8 cellular contexts compared by ENCODE assay signal in the genomic region with DNA sequence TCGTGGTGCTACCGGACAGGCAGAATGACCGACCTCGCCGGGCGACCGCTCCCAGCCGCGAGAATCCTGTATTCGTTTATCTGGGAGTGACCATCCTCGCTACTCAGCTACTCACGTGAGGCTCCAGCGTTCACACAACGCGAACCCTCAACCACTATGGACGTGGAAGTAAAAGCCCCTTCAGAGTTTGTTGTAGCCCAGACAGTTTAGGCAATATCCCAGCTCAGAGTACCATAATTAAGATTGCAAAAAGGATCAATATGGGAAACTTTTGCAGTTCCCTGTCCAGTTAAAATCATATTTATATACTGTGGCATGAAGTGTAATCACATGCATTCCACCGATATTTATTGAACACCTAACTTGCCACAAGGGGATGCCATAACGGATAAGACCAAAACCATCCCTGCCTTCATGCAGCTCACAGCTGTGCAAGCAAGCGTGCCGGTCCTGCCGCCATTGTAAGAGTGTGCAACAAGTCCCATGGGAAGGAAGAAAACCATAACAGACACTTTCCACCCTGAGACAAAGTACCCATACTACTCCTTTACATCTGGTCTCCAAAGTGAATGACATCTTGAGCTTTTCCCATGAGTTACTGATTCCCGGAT. TPM values are rescaled to one million over a fixed set of nuclear protein-coding genes. Genes with fewer than 3 reads are reported as not detected.
A peak's percentile ranks its signal among the peaks of the same experiment; 100 is the strongest.
DNase-seq lines count a peak whose midpoint lies in the region; ATAC-seq and TF ChIP-seq lines count a peak whose summit lies in the region.

No MANE protein-coding gene starts in this region.

- H3K4me3 ChIP-seq in endocrine pancreas (ENCODE audit: control insufficient read depth, insufficient read depth, low read length) (peak overlapping the region; percentile 75), neural progenitor cell (peak overlapping the region; percentile 54)

- H3K9ac ChIP-seq in endocrine pancreas (ENCODE audit: control insufficient read depth, insufficient read depth, low read length) (peak overlapping the region; percentile 86), neural progenitor cell (no peak overlapping the region)

- peak; percentile 16 for TF ChIP-seq CTCF in neural progenitor cell (IDR thresholded peaks at IDR 0.05)

- no peaks in the 10 kb centered on the region for H3K9me3 Mint-ChIP-seq in neural progenitor cell

- DNase-seq in DMS79 (lab: John Stamatoyannopoulos, UW) (peak; percentile 36), HS-27A (ENCODE audit: low read depth) (peak; percentile 46), SHP77 (lab: John Stamatoyannopoulos, UW) (peak; percentile 82), neural progenitor cell (ENCODE audit: low spot score) (peak; percentile 47), kidney glomerular epithelial cell (lab: John Stamatoyannopoulos, UW) (no peak), CD1c-positive myeloid dendritic cell (ENCODE audit: extremely low spot score) (no peak)

- ATAC-seq in GM18498 (IDR thresholded peaks at IDR 0.05; ENCODE audit: unreplicated experiment): no peak

- peaks cover 2% of the 10 kb centered on the region for H3K36me3 Mint-ChIP-seq in neural progenitor cell

- no peak overlapping the region for H3K27ac Mint-ChIP-seq in neural progenitor cell

- no peaks in the 10 kb centered on the region for H4K20me1 ChIP-seq in neural progenitor cell (ENCODE audit: low read depth)

- H3K27ac ChIP-seq in neural progenitor cell: no peak overlapping the region

- H3K4me3 Mint-ChIP-seq in neural progenitor cell: peak overlapping the region; percentile 96

- no peaks in the 10 kb centered on the region for H3K27me3 ChIP-seq in endocrine pancreas (ENCODE audit: control insufficient read depth, insufficient read depth, low read length)
- peaks cover 13% of the 10 kb centered on the region for H3K27me3 ChIP-seq in neural progenitor cell

- H3K27me3 Mint-ChIP-seq in neural progenitor cell (ENCODE audit: insufficient read depth, low read depth): peaks cover 7% of the 10 kb centered on the region

- H3F3A ChIP-seq in neural progenitor cell (ENCODE audit: low read depth): no peaks in the 10 kb centered on the region

- H3K36me3 ChIP-seq in endocrine pancreas (ENCODE audit: control insufficient read depth, insufficient read depth, low read length): no peaks in the 10 kb centered on the region
- H3K36me3 ChIP-seq in neural progenitor cell: no peaks in the 10 kb centered on the region

- H2AFZ ChIP-seq in neural progenitor cell (replicated peaks): peak overlapping the region; percentile 90

- H3K4me1 Mint-ChIP-seq in neural progenitor cell: peaks cover 13% of the 10 kb centered on the region

- no peaks in the 10 kb centered on the region for H3K9me3 ChIP-seq in endocrine pancreas (ENCODE audit: control insufficient read depth, low read length)
- H3K9me3 ChIP-seq in neural progenitor cell (ENCODE audit: low read depth): no peaks in the 10 kb centered on the region

- H3K79me2 ChIP-seq in neural progenitor cell (ENCODE audit: low read depth): peaks cover 28% of the 10 kb centered on the region

- peaks cover 11% of the 10 kb centered on the region for H3K4me1 ChIP-seq in endocrine pancreas (ENCODE audit: control insufficient read depth, insufficient read depth, low read length)
- peaks cover 7% of the 10 kb centered on the region for H3K4me1 ChIP-seq in neural progenitor cell

- H3K4me2 ChIP-seq in neural progenitor cell: peak overlapping the region; percentile 90

RNA-seq across cellular contexts. Expression of a gene that starts 0.9 kb away (rescaled TPM):
- total RNA-seq in neural progenitor cell (ENCODE audit: low replicate concordance): 21.4 and 22.2 TPM in 2 replicates

Comparison
In these comparisons a context has a peak if more than half of its experiments do, and no peak if none do; other contexts are left out.
1. DNase-seq: peak in DMS79 (single experiment), HS-27A (single experiment), SHP77 (2 of 2) and neural progenitor cell (single experiment); none in kidney glomerular epithelial cell (single experiment) and CD1c-positive myeloid dendritic cell (single experiment).